ENCODE assay signal across 8 cellular contexts in genomic region chr2:63698825-63699548, GRCh38.
A peak's percentile ranks its signal among the peaks of the same experiment; 100 is the strongest.
DNase-seq lines count a peak whose midpoint lies in the region; ATAC-seq and TF ChIP-seq lines count a peak whose summit lies in the region.

No MANE protein-coding gene starts in this region.

- peak overlapping the region; percentile 42 for H2BK5ac ChIP-seq in trophoblast cell (ENCODE audit: low read depth, low read length, poor library complexity)

- no peaks in the 10 kb centered on the region for H3K9me3 Mint-ChIP-seq in activated T-helper 2 cell treated with anti-CD3 and anti-CD28 coated beads, Interferon-gamma antibody, Interleukin-2, Interleukin-4, amounts not matched to agents 10 μg/mL and 5 μg/mL and 100 μg/mL, durations not matched to agents 14 hours and 24 hours and 36 hours

- no peak overlapping the region for H3K4me3 Mint-ChIP-seq in activated T-helper 2 cell treated with anti-CD3 and anti-CD28 coated beads, Interferon-gamma antibody, Interleukin-2, Interleukin-4, amounts not matched to agents 10 μg/mL and 5 μg/mL and 100 μg/mL, durations not matched to agents 14 hours and 24 hours and 36 hours (ENCODE audit: low read depth)

- H3K79me2 ChIP-seq in Loucy (ENCODE audit: insufficient read depth, low read length) (no peaks in the 10 kb centered on the region), trophoblast cell (ENCODE audit: control insufficient read depth, insufficient read depth, low read length, poor library complexity) (no peaks in the 10 kb centered on the region)

- H3K9me2 ChIP-seq in Loucy (replicated peaks; ENCODE audit: low read depth, low read length) = no peaks in the 10 kb centered on the region

- H3K4me2 ChIP-seq in Loucy (ENCODE audit: low read depth, low read length, poor library complexity, severe bottlenecking) (no peak overlapping the region), trophoblast cell (ENCODE audit: low read length) (no peak overlapping the region)

- peak; percentile 25 to 60 for DNase-seq in NCI-H524 (lab: John Stamatoyannopoulos, UW)
- no peak for DNase-seq in NCI-H524 treated with DMSO at 0.1 percent for 48 hours (lab: John Stamatoyannopoulos, UW)
- DNase-seq in WERI-Rb-1 = peak; percentile 51
- no peak for DNase-seq in Right ventricle myocardium superior
- peak; percentile 36 to 66 for DNase-seq in trophoblast cell
- DNase-seq in activated T-helper 2 cell treated with anti-CD3 and anti-CD28 coated beads, Interferon-gamma antibody, Interleukin-2, Interleukin-4, amounts not matched to agents 10 μg/mL and 5 μg/mL and 100 μg/mL, durations not matched to agents 14 hours and 24 hours and 36 hours (ENCODE audit: low spot score) = no peak

- H4K12ac ChIP-seq in trophoblast cell (ENCODE audit: low read depth, low read length) = no peak overlapping the region

- no peaks in the 10 kb centered on the region for H3K4me1 ChIP-seq in Loucy (ENCODE audit: insufficient read depth, low read length, poor library complexity, severe bottlenecking)
- peaks cover 3% of the 10 kb centered on the region in 2 experiments for H3K4me1 ChIP-seq in trophoblast cell (ENCODE audit: control insufficient read depth in 1 of 2, insufficient read depth in 2 of 2, low read length in 2 of 2)

- H3K4ac ChIP-seq in trophoblast cell (ENCODE audit: low read depth, low read length) = no peak overlapping the region

- H3K4me3 ChIP-seq in Loucy (ENCODE audit: low read length, poor library complexity, severe bottlenecking) (no peak overlapping the region), WERI-Rb-1 (ENCODE audit: low read depth, low read length) (no peak overlapping the region), trophoblast cell (ENCODE audit: low read depth, low read length) (no peak overlapping the region)

- H3K4me1 Mint-ChIP-seq in activated T-helper 2 cell treated with anti-CD3 and anti-CD28 coated beads, Interferon-gamma antibody, Interleukin-2, Interleukin-4, amounts not matched to agents 10 μg/mL and 5 μg/mL and 100 μg/mL, durations not matched to agents 14 hours and 24 hours and 36 hours (ENCODE audit: low read depth) = no peaks in the 10 kb centered on the region

- WGBS in trophoblast cell (ENCODE audit: extremely low coverage, insufficient coverage, insufficient read length) = no CpG with 5 or more reads among the region's 6 CpGs

- no peak overlapping the region for H3K27ac Mint-ChIP-seq in activated T-helper 2 cell treated with anti-CD3 and anti-CD28 coated beads, Interferon-gamma antibody, Interleukin-2, Interleukin-4, amounts not matched to agents 10 μg/mL and 5 μg/mL and 100 μg/mL, durations not matched to agents 14 hours and 24 hours and 36 hours

- no peaks in the 10 kb centered on the region for H3K79me1 ChIP-seq in trophoblast cell (ENCODE audit: low read length)

- no peak overlapping the region for H2BK12ac ChIP-seq in trophoblast cell (ENCODE audit: low read length)

- no peak overlapping the region for H4K8ac ChIP-seq in trophoblast cell (ENCODE audit: low read depth, low read length)

- no peak overlapping the region for H4K91ac ChIP-seq in trophoblast cell (ENCODE audit: low read depth, low read length)

- H3K14ac ChIP-seq in trophoblast cell (ENCODE audit: low read length) = no peak overlapping the region

- no peaks in the 10 kb centered on the region for H3K36me3 Mint-ChIP-seq in activated T-helper 2 cell treated with anti-CD3 and anti-CD28 coated beads, Interferon-gamma antibody, Interleukin-2, Interleukin-4, amounts not matched to agents 10 μg/mL and 5 μg/mL and 100 μg/mL, durations not matched to agents 14 hours and 24 hours and 36 hours (ENCODE audit: low read depth)

- no peaks in the 10 kb centered on the region for H3F3A ChIP-seq in Loucy (ENCODE audit: low read depth)

- H3K18ac ChIP-seq in trophoblast cell (ENCODE audit: low read length) = no peak overlapping the region

- H3K9ac ChIP-seq in Loucy (ENCODE audit: low read depth, low read length, poor library complexity, severe bottlenecking) (no peak overlapping the region), trophoblast cell (ENCODE audit: low read length) (no peak overlapping the region)

- no peaks in the 10 kb centered on the region for H4K20me1 ChIP-seq in Loucy (ENCODE audit: insufficient read depth, low read length, poor library complexity, severe bottlenecking)

- H3K27me3 Mint-ChIP-seq in activated T-helper 2 cell treated with anti-CD3 and anti-CD28 coated beads, Interferon-gamma antibody, Interleukin-2, Interleukin-4, amounts not matched to agents 10 μg/mL and 5 μg/mL and 100 μg/mL, durations not matched to agents 14 hours and 24 hours and 36 hours (ENCODE audit: low read depth) = peaks cover 4% of the 10 kb centered on the region

- H3K9me3 ChIP-seq in Loucy (ENCODE audit: insufficient read depth, low read depth, low read length) = no peaks in the 10 kb centered on the region
- peaks cover 2% of the 10 kb centered on the region for H3K9me3 ChIP-seq in WERI-Rb-1 (ENCODE audit: severe bottlenecking)
- no peaks in the 10 kb centered on the region for H3K9me3 ChIP-seq in trophoblast cell (ENCODE audit: insufficient read depth, low read depth, low read length)

- H2AFZ ChIP-seq in Loucy (ENCODE audit: low read length) = no peak overlapping the region; the same call in 1 of the 2 replicates
- H2AFZ ChIP-seq in trophoblast cell (ENCODE audit: insufficient read depth, low read length, poor library complexity) = no peak overlapping the region

- no peak overlapping the region for H3K23ac ChIP-seq in trophoblast cell (ENCODE audit: low read length)

- no peak overlapping the region for H2BK120ac ChIP-seq in trophoblast cell (ENCODE audit: insufficient read depth, low read length, poor library complexity)

- peak; percentile 79 for TF ChIP-seq CTCF in Loucy (conservative IDR thresholded peaks at IDR 0.05; ENCODE audit: low read length)
- TF ChIP-seq CTCF in WERI-Rb-1 (IDR thresholded peaks at IDR 0.05; ENCODE audit: low read depth, low read length) = peak; percentile 73

- H3K27ac ChIP-seq in WERI-Rb-1 (no peak overlapping the region), trophoblast cell (ENCODE audit: low read depth, low read length) (peak overlapping the region; percentile 45)

- H3K27me3 ChIP-seq in Loucy (ENCODE audit: insufficient read depth, low read length, poor library complexity, severe bottlenecking) (no peaks in the 10 kb centered on the region), WERI-Rb-1 (ENCODE audit: insufficient read depth, low read depth, severe bottlenecking) (no peaks in the 10 kb centered on the region), trophoblast cell (ENCODE audit: insufficient read depth, low read length) (no peaks in the 10 kb centered on the region)

- H3K36me3 ChIP-seq in Loucy (ENCODE audit: insufficient read depth, low read length) = no peaks in the 10 kb centered on the region
- H3K36me3 ChIP-seq in WERI-Rb-1 = no peaks in the 10 kb centered on the region
- no peaks in the 10 kb centered on the region for H3K36me3 ChIP-seq in trophoblast cell (ENCODE audit: control insufficient read depth in 1 of 2, insufficient read depth in 2 of 2, low read length in 2 of 2)

- H2AK5ac ChIP-seq in trophoblast cell (ENCODE audit: low read length) = no peak overlapping the region

- intact Hi-C loops in Right ventricle myocardium superior (cut with DNase I) = loop anchor here (5.0 kb wide), 2 partner anchors 143 to 188 kb away; partner anchors contain the start of gene UGP2
- intact Hi-C loops in activated T-helper 2 cell treated with anti-CD3 and anti-CD28 coated beads, Interferon-gamma antibody, Interleukin-2, Interleukin-4, amounts not matched to agents 10 μg/mL and 5 μg/mL and 100 μg/mL, durations not matched to agents 14 hours and 24 hours and 36 hours (cut with micrococcal nuclease) = no loop called here

- peak; percentile 71 for ATAC-seq in GM19463 (IDR thresholded peaks at IDR 0.05; ENCODE audit: unreplicated experiment)
- peak; percentile 97 for ATAC-seq in Right ventricle myocardium superior (ENCODE audit: poor library complexity)

Comparison
In these comparisons a context has a peak if more than half of its experiments do, and no peak if none do; other contexts are left out.
1. DNase-seq: peak in NCI-H524 (2 of 2), WERI-Rb-1 (single experiment) and trophoblast cell (2 of 2); none in NCI-H524 treated with DMSO at 0.1 percent for 48 hours (single experiment), Right ventricle myocardium superior (single experiment) and activated T-helper 2 cell treated with anti-CD3 and anti-CD28 coated beads, Interferon-gamma antibody, Interleukin-2, Interleukin-4, amounts not matched to agents 10 μg/mL and 5 μg/mL and 100 μg/mL, durations not matched to agents 14 hours and 24 hours and 36 hours (single experiment).